In genomic region chr1:211574705-211575104, GRCh38 we compare ENCODE assay signal across 1 cellular context.
TF ChIP-seq lines count a peak whose summit lies in the region.

No MANE protein-coding gene starts in this region.

TF ChIP-seq in GM23338, 12 proteins besides CTCF, POLR2A, EP300 and RAD21 (continued from another document):
- TF ChIP-seq ETS1 (IDR thresholded peaks at IDR 0.05): no peak
- TF ChIP-seq REST (IDR thresholded peaks at IDR 0.05; ENCODE audit: unreplicated experiment): no peak
- TF ChIP-seq JUNB (IDR thresholded peaks at IDR 0.05; ENCODE audit: unreplicated experiment): no peak
